ENCODE assay signal across 25 cellular contexts in genomic region chr6:111458670-111459232, GRCh38. TPM values are rescaled to one million over a fixed set of nuclear protein-coding genes. Genes with fewer than 3 reads are reported as not detected.
DNase-seq lines count a peak whose midpoint lies in the region; ATAC-seq, FAIRE-seq and TF ChIP-seq lines count a peak whose summit lies in the region.
"Had no signal": no experiment of that assay in that cellular context is flagged by ENCODE, and none has a peak within 500 bp of the region (broad histone marks: within the 10 kb centered on the region; RNA-seq: fewer than 3 reads in every experiment).

No MANE protein-coding gene starts in this region.

- in situ Hi-C loops in K562 (cut with MboI), result no loop called here

- intact Hi-C loops in K562 (cut with micrococcal nuclease), result no loop called here

- no peaks in the 10 kb centered on the region for H3K27me3 ChIP-seq in K562 (ENCODE audit: control insufficient read depth in 2 of 2, insufficient read depth in 2 of 2, low read length in 2 of 2)
- H3K27me3 ChIP-seq: BLaER1 treated with 17β-estradiol and CSF1 and Interleukin-3, amounts not matched to agents 10 nM and 100 nM had no signal

- H3K27ac ChIP-seq in A549, result no peak overlapping the region
- no peak overlapping the region for H3K27ac ChIP-seq in HEK293 (ENCODE audit: extremely low read depth, low read depth, low read length)
- no peak overlapping the region for H3K27ac ChIP-seq in K562 (ENCODE audit: extremely low read depth, low read depth, low read length)
- H3K27ac ChIP-seq: BLaER1 treated with 17β-estradiol and CSF1 and Interleukin-3, amounts not matched to agents 10 nM and 100 nM; C4-2B had no signal

- POLR2A ChIA-PET in A549 (lab: Yijun Ruan, JAX), result no interaction called here
- POLR2A ChIA-PET in HEK293 (lab: Yijun Ruan, JAX), result no interaction called here
- POLR2A ChIA-PET in K562 (lab: Yijun Ruan, JAX), result no interaction called here

- no peak overlapping the region for H3K4me2 ChIP-seq in A549
- H3K4me2 ChIP-seq in K562 (ENCODE audit: insufficient read depth, low read length), result no peak overlapping the region
- H3K4me2 ChIP-seq: BLaER1 treated with 17β-estradiol and CSF1 and Interleukin-3, amounts not matched to agents 10 nM and 100 nM had no signal

- H3K9ac ChIP-seq in K562 (ENCODE audit: insufficient read depth in 1 of 2, low read depth in 2 of 2, low read length in 2 of 2), result no peak overlapping the region
- H3K9ac ChIP-seq: BLaER1 treated with 17β-estradiol and CSF1 and Interleukin-3, amounts not matched to agents 10 nM and 100 nM had no signal

- no peak for ATAC-seq in A549
- ATAC-seq in K562, result no peak
- ATAC-seq in GM18907 (IDR thresholded peaks at IDR 0.05; ENCODE audit: unreplicated experiment), result no peak
- ATAC-seq: CD8-positive, alpha-beta T cell; GM12878 had no signal

- H3K79me2 ChIP-seq in K562 (ENCODE audit: control insufficient read depth, insufficient read depth, low read length), result peaks cover 84% of the 10 kb centered on the region

- H3K9me3 ChIP-seq in A549 (peaks cover 10% of the 10 kb centered on the region), HEK293 (ENCODE audit: control insufficient read depth, insufficient read depth, low read depth, low read length) (no peaks in the 10 kb centered on the region; the same call in 1 of the 2 replicates), K562 (replicated peaks; ENCODE audit: control insufficient read depth, insufficient read depth, low read depth, low read length) (no peaks in the 10 kb centered on the region)

- TF ChIP-seq POLR2A in A549 (IDR thresholded peaks at IDR 0.05; ENCODE audit: low read length) (no peak), K562 (conservative IDR thresholded peaks at IDR 0.05) (no peak)

- CTCF ChIA-PET in A549 (lab: Yijun Ruan, JAX) (no interaction called here), HEK293 (lab: Yijun Ruan, JAX) (interaction anchor here (0.7 kb wide), 1 partner anchor 80 kb away, joined by 3 read pairs; no protein-coding TSS in a partner anchor), K562 (lab: Yijun Ruan, JAX; ENCODE audit: low intra/inter-chr PET ratio) (no interaction called here)

- TF ChIP-seq EP300 in A549 (IDR thresholded peaks at IDR 0.05), result no peak
- no peak for TF ChIP-seq EP300 in K562 (IDR thresholded peaks at IDR 0.05; ENCODE audit: low read length)

- TF ChIP-seq CTCF in A549 (IDR thresholded peaks at IDR 0.05) (no peak), HEK293 (tag by site-specific recombination; IDR thresholded peaks at IDR 0.05) (no peak), K562 (IDR thresholded peaks at IDR 0.05 in 2 of 3, conservative IDR thresholded peaks at IDR 0.05 in 1 of 3; ENCODE audit: insufficient read depth in 2 of 3, low read depth in 1 of 3, low read length in 3 of 3) (no peak)

- peaks cover 7 to 19% of the 10 kb centered on the region in 2 experiments for H3K36me3 ChIP-seq in HEK293 (ENCODE audit: control insufficient read depth in 2 of 2, insufficient read depth in 1 of 2, low read length in 2 of 2)
- peaks cover 12% of the 10 kb centered on the region; the same call in 1 of the 3 replicates for H3K36me3 ChIP-seq in K562 (ENCODE audit: control insufficient read depth, insufficient read depth, low read length)

- H3K4me3 ChIP-seq in A549 (no peak overlapping the region), HEK293 (ENCODE audit: low read depth, low read length) (no peak overlapping the region), K562 (no peak overlapping the region)
- H3K4me3 ChIP-seq: GM12878 had no signal

- no peaks in the 10 kb centered on the region for H4K20me1 ChIP-seq in K562 (replicated peaks; ENCODE audit: control insufficient read depth, insufficient read depth, low read length)

- no peak for DNase-seq in A549 (ENCODE audit: low read depth in 1 of 2, low spot score in 1 of 2)
- DNase-seq in K562 (ENCODE audit: extremely low read depth in 1 of 4, low spot score in 3 of 4), result no peak
- DNase-seq in COLO668 (lab: John Stamatoyannopoulos, UW; ENCODE audit: unreplicated experiment), result no peak
- DNase-seq in ureter (ENCODE audit: low spot score), result no peak
- DNase-seq: 8988T; AML-193; CD4-positive, alpha-beta T cell; CD8-positive, alpha-beta T cell; COR-L47; DMS 273 treated with DMSO at 0.1 percent for 48 hours; DMS153; DMS53; DMS79; DND-41; EL; GDM1 had no signal

- H2AFZ ChIP-seq in K562 (ENCODE audit: low read depth, low read length), result no peak overlapping the region

- FAIRE-seq in A549 (lab: Jason Lieb, UNC), result no peak
- no peak for FAIRE-seq in K562 (lab: Jason Lieb, UNC)
- FAIRE-seq: A204.1, GM12878, GM12892, GM18507, GM19239 had no signal

- H3K9me1 ChIP-seq in K562 (ENCODE audit: control insufficient read depth, insufficient read depth, low read length), result no peaks in the 10 kb centered on the region

- TF ChIP-seq RAD21 in A549 (conservative IDR thresholded peaks at IDR 0.05 in 1 of 2, IDR thresholded peaks at IDR 0.05 in 1 of 2) (no peak), K562 (CRISPR knock-in tag; conservative IDR thresholded peaks at IDR 0.05 in 1 of 2, IDR thresholded peaks at IDR 0.05 in 1 of 2) (no peak)

- H3K4me1 ChIP-seq in A549 (peaks cover 22% of the 10 kb centered on the region), HEK293 (ENCODE audit: control insufficient read depth, insufficient read depth, low read length) (0 out of 2 replicates have a peak, but pooled peaks cover 5% of the 10 kb centered on the region), K562 (replicated peaks in 1 of 2; ENCODE audit: control insufficient read depth in 2 of 2, insufficient read depth in 2 of 2, low read length in 2 of 2) (peaks cover 0 to 9% of the 10 kb centered on the region in 2 experiments; a peak in 2 of 5 replicates)

- BruUV-seq in K562 (replicated peaks; lab: Mats Ljungman, UMichigan), result no TSS peak

TF ChIP-seq in A549, 52 proteins besides CTCF, POLR2A, EP300 and RAD21:
- TF ChIP-seq MAFK (IDR thresholded peaks at IDR 0.05; ENCODE audit: partially characterized antibody), result peak; percentile 86
- TF ChIP-seq PHF8 (IDR thresholded peaks at IDR 0.05; ENCODE audit: borderline replicate concordance, low read depth), result no peak
- TF ChIP-seq NFE2L2 (conservative IDR thresholded peaks at IDR 0.05; ENCODE audit: low read length), result no peak

TF ChIP-seq in HEK293, 187 proteins besides CTCF, POLR2A, EP300 and RAD21 (continues in another document):
- no peak for TF ChIP-seq ZNF513 (tag by site-specific recombination; IDR thresholded peaks at IDR 0.05)

TF ChIP-seq in K562, 482 proteins besides CTCF, POLR2A, EP300 and RAD21 (continues in another document):
- TF ChIP-seq RFX1 (IDR thresholded peaks at IDR 0.05), result no peak
- TF ChIP-seq HDAC8 (tag; IDR thresholded peaks at IDR 0.05), result no peak
- no peak for TF ChIP-seq KLF16 (IDR thresholded peaks at IDR 0.05)
- TF ChIP-seq MEF2D (tag; conservative IDR thresholded peaks at IDR 0.05; ENCODE audit: low read depth), result no peak
- no peak for TF ChIP-seq TFAP4 (CRISPR knock-in tag; IDR thresholded peaks at IDR 0.05; ENCODE audit: borderline replicate concordance)
- TF ChIP-seq PHF21A (IDR thresholded peaks at IDR 0.05; ENCODE audit: borderline replicate concordance, low read depth), result no peak
- no peak for TF ChIP-seq TGIF2 (CRISPR knock-in tag; IDR thresholded peaks at IDR 0.05)
- TF ChIP-seq CEBPG (CRISPR knock-in tag; IDR thresholded peaks at IDR 0.05), result no peak
- TF ChIP-seq CEBPG (tag; conservative IDR thresholded peaks at IDR 0.05 in 1 of 2, IDR thresholded peaks at IDR 0.05 in 1 of 2), result no peak
- TF ChIP-seq HES1 (IDR thresholded peaks at IDR 0.05; ENCODE audit: low read depth), result no peak
- TF ChIP-seq ZNF695 (CRISPR knock-in tag; IDR thresholded peaks at IDR 0.05), result no peak
- no peak for TF ChIP-seq LARP7 (IDR thresholded peaks at IDR 0.05)
- peak; percentile 96 for TF ChIP-seq ZNF316 (IDR thresholded peaks at IDR 0.05)
- no peak for TF ChIP-seq NR2C1 (IDR thresholded peaks at IDR 0.05)
- no peak for TF ChIP-seq NR2C1 (tag; IDR thresholded peaks at IDR 0.05)

RNA-seq across cellular contexts. Expression of gene REV3L, which starts 24.3 kb away (rescaled TPM):
- polyA plus RNA-seq in A549 (2011; rRNA removed), result 10.8 and 12.4 TPM in 2 replicates
- 2.2 and 2.7 TPM in 2 replicates for polyA plus RNA-seq in A549 (2012; cell fraction: cytosol; rRNA removed)
- polyA plus RNA-seq in A549 (2012; cell fraction: nucleus; rRNA removed), result 2.2 and 4.2 TPM in 2 replicates
- polyA plus RNA-seq in A549 (2017; fragmentation: RNase III; extraction: RNeasy Plus Mini Kit Qiagen cat#74134 plus additional on column Dnase treatment), result 4.1 to 4.7 TPM (median 4.5 TPM) in 3 replicates
- polyA minus RNA-seq in A549 (2011; rRNA and poly(A)+ RNA removed), result 10.0 and 10.7 TPM in 2 replicates
- 20.0 and 85.9 TPM in 2 replicates for total RNA-seq in K562 (2011; cell fraction: chromatin; rRNA removed; ENCODE audit: low replicate concordance)
- 9.3 and 16.7 TPM in 2 replicates for total RNA-seq in K562 (2011; cell fraction: nucleolus; rRNA removed)
- 25.5 and 35.3 TPM in 2 replicates for total RNA-seq in K562 (2011; cell fraction: nucleoplasm; rRNA removed)
- total RNA-seq in K562 (2014; rRNA removed), result 13.0 and 14.4 TPM in 2 replicates
- total RNA-seq in K562 (2014; rRNA removed; fragmentation: Illumina TruSeq; extraction: Trizol), result 22.1 and 23.5 TPM in 2 replicates
- total RNA-seq in K562 (2015; rRNA removed; fragmentation: Illumina TruSeq; extraction: Trizol), result 22.5 and 24.4 TPM in 2 replicates
- 12.1 and 16.6 TPM in 2 replicates for total RNA-seq in K562 (2021)
- polyA plus RNA-seq in K562 (2011; rRNA removed), result 11.7 and 16.7 TPM in 2 replicates
- 3.3 and 6.2 TPM in 2 replicates for polyA plus RNA-seq in K562 (2011; cell fraction: cytosol; rRNA removed)
- polyA plus RNA-seq in K562 (2011; cell fraction: nucleus; rRNA removed), result 9.2 and 12.9 TPM in 2 replicates
- polyA plus RNA-seq in K562 (2012), result 7.7 and 8.1 TPM in 2 replicates
- 10.9 and 16.8 TPM in 2 replicates for polyA plus RNA-seq in K562 (2014; fragmentation: Illumina TruSeq; extraction: Trizol)
- 1 to 10 TPM; 5.5 to 6.2 TPM for polyA plus RNA-seq in K562 (2014; fragmentation: Nextera tagmentation; extraction: Ambion mirVana)
- 9.1 and 11.5 TPM in 2 replicates for polyA plus RNA-seq in K562 (2014; rRNA removed)
- 40.9 and 47.2 TPM in 2 replicates for polyA minus RNA-seq in K562 (2011; rRNA and poly(A)+ RNA removed)
- 11.5 and 13.4 TPM in 2 replicates for polyA minus RNA-seq in K562 (2011; cell fraction: cytosol; rRNA and poly(A)+ RNA removed)
- polyA minus RNA-seq in K562 (2011; cell fraction: nucleus; rRNA and poly(A)+ RNA removed), result 28.9 and 41.9 TPM in 2 replicates
- 60.5 TPM for total RNA-seq in ureter
